Comparison of ENCODE assay signal across 8 cellular contexts in genomic region chr9:40991100-40991740, GRCh38.
DNase-seq lines count a peak whose midpoint lies in the region; TF ChIP-seq lines count a peak whose summit lies in the region.
"Not testable (repeated sequence)": the region's sequence is repeated elsewhere in the genome, so short reads cannot be mapped to it uniquely, and the experiment has no call there.

No MANE protein-coding gene starts in this region.

- not testable (repeated sequence) for H3F3A ChIP-seq in OCI-LY1 (ENCODE audit: insufficient read depth, low read length)

- H3K4me2 ChIP-seq in OCI-LY1 (ENCODE audit: low read length): peak overlapping the region; percentile 57

- not testable (repeated sequence) for H2AFZ ChIP-seq in OCI-LY1 (ENCODE audit: low read length)

- not testable (repeated sequence) for H3K36me3 ChIP-seq in OCI-LY1 (ENCODE audit: insufficient read depth, low read length); iPS-18a (ENCODE audit: control insufficient read depth, low read depth, low read length); muscle layer of duodenum (ENCODE audit: control insufficient read depth in 1 of 2, insufficient read depth in 2 of 2, low read length in 2 of 2)
- H3K36me3 ChIP-seq in stomach: peaks cover 0 to 12% (median 8%) of the 10 kb centered on the region in 4 donors

- intact Hi-C loops in stomach (cut with DNase I; ENCODE audit: low total_unique reads): not testable (repeated sequence)

- H4K20me1 ChIP-seq in OCI-LY1 (ENCODE audit: insufficient read depth, low read length): not testable (repeated sequence)

- 48 to 58% (median 53%) methylated on average over 20 of the region's 20 CpGs for WGBS in stomach, 5 donors

- not testable (repeated sequence) for H3K9me2 ChIP-seq in OCI-LY1 (ENCODE audit: low read depth, low read length)

- TF ChIP-seq CTCF in AG04450 (IDR thresholded peaks at IDR 0.05; ENCODE audit: low read depth, low read length); GM12875 (IDR thresholded peaks at IDR 0.05; ENCODE audit: borderline replicate concordance, insufficient read depth, low read depth, low read length); OCI-LY1 (IDR thresholded peaks at IDR 0.05; ENCODE audit: low read length); epithelial cell of esophagus (IDR thresholded peaks at IDR 0.05; ENCODE audit: insufficient read depth, low read depth, low read length, missing control alignments); stomach (IDR thresholded peaks at IDR 0.05): not testable (repeated sequence)

- peak overlapping the region; percentile 96 for H3K4me3 ChIP-seq in AG04450 (ENCODE audit: low read depth, low read length)
- peak overlapping the region; percentile 68 for H3K4me3 ChIP-seq in GM12875 (ENCODE audit: low read depth, low read length)
- H3K4me3 ChIP-seq in OCI-LY1 (ENCODE audit: low read depth, low read length, poor library complexity, severe bottlenecking): peak overlapping the region; percentile 77
- peak overlapping the region; percentile 83 for H3K4me3 ChIP-seq in epithelial cell of esophagus (ENCODE audit: low read length)
- H3K4me3 ChIP-seq in iPS-18a (ENCODE audit: low read length): peak overlapping the region; percentile 54
- peak overlapping the region; percentile 83 for H3K4me3 ChIP-seq in muscle layer of duodenum (ENCODE audit: low read depth in 1 of 2, low read length in 2 of 2)
- peak overlapping the region; percentile 68 to 100 (median 82) for H3K4me3 ChIP-seq in stomach

- not testable (repeated sequence) for H3K27me3 ChIP-seq in AG04450 (ENCODE audit: control insufficient read depth, insufficient read depth, low read length); OCI-LY1 (ENCODE audit: insufficient read depth, low read length); iPS-18a (ENCODE audit: control insufficient read depth, insufficient read depth, low read length); muscle layer of duodenum (ENCODE audit: low read depth, low read length); stomach

- CTCF ChIA-PET in AG04450 (lab: Charles Lee): interaction anchor here (1.0 to 2.4 kb wide), 3 partner anchors 9 to 97 kb away, joined by 3 to 13 read pairs (median 4); no protein-coding TSS in a partner anchor

- H3K9ac ChIP-seq in OCI-LY1 (ENCODE audit: low read length) (peak overlapping the region; percentile 77), iPS-18a (ENCODE audit: low read length) (peak overlapping the region; percentile 29)

- peaks cover 28% of the 10 kb centered on the region for H3K4me1 ChIP-seq in OCI-LY1 (ENCODE audit: insufficient read depth, low read length, severe bottlenecking)
- not testable (repeated sequence) for H3K4me1 ChIP-seq in iPS-18a (ENCODE audit: control insufficient read depth, low read depth, low read length)
- peaks cover 0 to 16% of the 10 kb centered on the region in 2 donors for H3K4me1 ChIP-seq in muscle layer of duodenum (ENCODE audit: control insufficient read depth in 1 of 2, insufficient read depth in 2 of 2, low read length in 2 of 2)
- peaks cover 14 to 43% (median 30%) of the 10 kb centered on the region in 4 donors for H3K4me1 ChIP-seq in stomach

- TF ChIP-seq POLR2A in stomach (IDR thresholded peaks at IDR 0.05): not testable (repeated sequence)

- H3K27ac ChIP-seq in AG04450 (ENCODE audit: low read depth, low read length) (peak overlapping the region; percentile 93), OCI-LY1 (ENCODE audit: low read depth, low read length, poor library complexity, severe bottlenecking) (peak overlapping the region; percentile 46), angular gyrus (ENCODE audit: low read depth, low read length) (peak overlapping the region; percentile 93), stomach (peak overlapping the region; percentile 84 to 98 (median 93))
- not testable (repeated sequence) for H3K27ac ChIP-seq in iPS-18a (ENCODE audit: low read length); muscle layer of duodenum (ENCODE audit: low read length)

- DNase-seq in AG04450 (ENCODE audit: low read depth, low spot score): peak; percentile 0
- DNase-seq in epithelial cell of esophagus (ENCODE audit: low read depth); stomach: not testable (repeated sequence)

- POLR2A ChIA-PET in AG04450 (lab: Yijun Ruan, JAX): interaction anchor here (1.7 kb wide), 1 partner anchor 73 kb away, joined by 5 read pairs; no protein-coding TSS in a partner anchor

- not testable (repeated sequence) for TF ChIP-seq EP300 in stomach (IDR thresholded peaks at IDR 0.05)

- not testable (repeated sequence) for H3K79me2 ChIP-seq in OCI-LY1 (ENCODE audit: insufficient read depth, low read length)

- not testable (repeated sequence) for H3K9me3 ChIP-seq in AG04450 (ENCODE audit: control insufficient read depth, insufficient read depth, low read length); OCI-LY1 (ENCODE audit: low read length); iPS-18a (ENCODE audit: control insufficient read depth, low read depth, low read length); muscle layer of duodenum (ENCODE audit: control insufficient read depth in 1 of 2, low read length in 2 of 2); stomach
